In genomic region chr17:66432996-66433556, GRCh38 we compare ENCODE assay signal across 13 cellular contexts.
DNase-seq lines count a peak whose midpoint lies in the region; ATAC-seq and TF ChIP-seq lines count a peak whose summit lies in the region.
"Had no signal": no experiment of that assay in that cellular context is flagged by ENCODE, and none has a peak within 500 bp of the region (broad histone marks: within the 10 kb centered on the region; RNA-seq: fewer than 3 reads in every experiment).

No MANE protein-coding gene starts in this region.

- peak overlapping the region; percentile 20 for H3K27ac Mint-ChIP-seq in activated T-cell treated with anti-CD3 and anti-CD28 coated beads, Interleukin-2, amount 50 U/mL, for 24 hours
- no peak overlapping the region for H3K27ac Mint-ChIP-seq in activated T-cell treated with anti-CD3 and anti-CD28 coated beads, Interleukin-2, amount 50 U/mL, for 72 hours
- H3K27ac Mint-ChIP-seq in effector memory CD8-positive, alpha-beta T cell: no peak overlapping the region

- H3K9me3 ChIP-seq in fibroblast of lung (ENCODE audit: control insufficient read depth, insufficient read depth, low read depth, low read length): no peaks in the 10 kb centered on the region
- H3K9me3 ChIP-seq in uterus: no peaks in the 10 kb centered on the region
- H3K9me3 ChIP-seq: mucosa of descending colon had no signal

- ATAC-seq in activated T-cell treated with anti-CD3 and anti-CD28 coated beads, Interleukin-2, amount 50 U/mL, for 72 hours (replicated peaks in 1 of 2): no peak
- ATAC-seq in effector memory CD8-positive, alpha-beta T cell (replicated peaks): no peak
- ATAC-seq: mucosa of descending colon had no signal

- H3K9me3 Mint-ChIP-seq in activated T-cell treated with anti-CD3 and anti-CD28 coated beads, Interleukin-2, amount 50 U/mL, for 24 hours: peaks cover under 1% of the 10 kb centered on the region
- no peaks in the 10 kb centered on the region for H3K9me3 Mint-ChIP-seq in activated T-cell treated with anti-CD3 and anti-CD28 coated beads, Interleukin-2, amount 50 U/mL, for 72 hours
- no peaks in the 10 kb centered on the region for H3K9me3 Mint-ChIP-seq in effector memory CD8-positive, alpha-beta T cell

- TF ChIP-seq POLR2A in uterus (IDR thresholded peaks at IDR 0.05): no peak

- H3K4me3 ChIP-seq in fibroblast of lung (replicated peaks in 1 of 4; ENCODE audit: control extremely low read depth in 1 of 4, insufficient read depth in 1 of 4, low read depth in 3 of 4, low read length in 4 of 4) (no peak overlapping the region), uterus (no peak overlapping the region)
- H3K4me3 ChIP-seq: mucosa of descending colon had no signal

- no peak overlapping the region for H3K4me3 Mint-ChIP-seq in activated T-cell treated with anti-CD3 and anti-CD28 coated beads, Interleukin-2, amount 50 U/mL, for 24 hours
- no peak overlapping the region for H3K4me3 Mint-ChIP-seq in activated T-cell treated with anti-CD3 and anti-CD28 coated beads, Interleukin-2, amount 50 U/mL, for 72 hours
- no peak overlapping the region for H3K4me3 Mint-ChIP-seq in effector memory CD8-positive, alpha-beta T cell

- DNase-seq in activated T-cell treated with anti-CD3 and anti-CD28 coated beads, Interleukin-2, amount 50 U/mL, for 24 hours: no peak
- DNase-seq in activated T-cell treated with anti-CD3 and anti-CD28 coated beads, Interleukin-2, amount 50 U/mL, for 72 hours: no peak
- DNase-seq in SK-N-DZ (ENCODE audit: low spot score) (peak; percentile 82), fibroblast of lung (ENCODE audit: low read depth in 2 of 2) (peak; percentile 14 to 24), uterus (no peak), T1000 (lab: John Stamatoyannopoulos, UW) (no peak)
- DNase-seq in stimulated activated CD4-positive, alpha-beta T cell treated with anti-CD3 and anti-CD28 coated beads, Interleukin-1b, Interleukin-23, amount 100 ng/mL, for 48 hours: no peak
- DNase-seq in effector memory CD8-positive, alpha-beta T cell: no peak
- DNase-seq: activated CD8-positive, alpha-beta memory T cell treated with anti-CD3 and anti-CD28 coated beads, Interleukin-2, amount 50 U/mL, for 4 hours; aorta; mucosa of descending colon; NCI-H1436; retina had no signal

- no peak overlapping the region for H3K27ac ChIP-seq in fibroblast of lung (ENCODE audit: insufficient read depth, low read length)
- peak overlapping the region; percentile 84 to 90 for H3K27ac ChIP-seq in uterus

- H3K9ac ChIP-seq in fibroblast of lung (ENCODE audit: insufficient read depth, low read length): no peak overlapping the region

- no peaks in the 10 kb centered on the region for H3K27me3 Mint-ChIP-seq in activated T-cell treated with anti-CD3 and anti-CD28 coated beads, Interleukin-2, amount 50 U/mL, for 24 hours
- H3K27me3 Mint-ChIP-seq in activated T-cell treated with anti-CD3 and anti-CD28 coated beads, Interleukin-2, amount 50 U/mL, for 72 hours (ENCODE audit: low read depth): no peaks in the 10 kb centered on the region
- no peaks in the 10 kb centered on the region for H3K27me3 Mint-ChIP-seq in effector memory CD8-positive, alpha-beta T cell

- H3K4me2 ChIP-seq in fibroblast of lung (ENCODE audit: extremely low read depth, insufficient read depth, low read length): peak overlapping the region; percentile 3

- H3K36me3 ChIP-seq in fibroblast of lung (ENCODE audit: control insufficient read depth, insufficient read depth, low read length) (no peaks in the 10 kb centered on the region), uterus (no peaks in the 10 kb centered on the region)

- peaks cover 3% of the 10 kb centered on the region for H3K36me3 Mint-ChIP-seq in activated T-cell treated with anti-CD3 and anti-CD28 coated beads, Interleukin-2, amount 50 U/mL, for 24 hours (ENCODE audit: low read depth)
- peaks cover 0 to under 1% of the 10 kb centered on the region in 2 donors for H3K36me3 Mint-ChIP-seq in activated T-cell treated with anti-CD3 and anti-CD28 coated beads, Interleukin-2, amount 50 U/mL, for 72 hours (ENCODE audit: insufficient read depth in 2 of 2)
- H3K36me3 Mint-ChIP-seq in effector memory CD8-positive, alpha-beta T cell (ENCODE audit: insufficient read depth): no peaks in the 10 kb centered on the region

- H3K27me3 ChIP-seq in fibroblast of lung (ENCODE audit: control insufficient read depth, insufficient read depth, low read length) (no peaks in the 10 kb centered on the region), uterus (no peaks in the 10 kb centered on the region)

- H2AFZ ChIP-seq in fibroblast of lung (ENCODE audit: low read length): no peak overlapping the region

- H4K20me1 ChIP-seq in fibroblast of lung (ENCODE audit: control insufficient read depth, extremely low read depth, insufficient read depth, low read length): no peaks in the 10 kb centered on the region

- intact Hi-C loops in uterus (cut with DNase I; ENCODE audit: low total_unique reads): no loop called here

- TF ChIP-seq CTCF in fibroblast of lung (conservative IDR thresholded peaks at IDR 0.05 in 1 of 2, IDR thresholded peaks at IDR 0.05 in 1 of 2; ENCODE audit: low read depth in 1 of 2, low read length in 2 of 2) (no peak), uterus (IDR thresholded peaks at IDR 0.05) (no peak)

- peaks cover 82% of the 10 kb centered on the region for H3K79me2 ChIP-seq in fibroblast of lung (ENCODE audit: control insufficient read depth, insufficient read depth, low read length)

- peaks cover 51% of the 10 kb centered on the region for H3K4me1 Mint-ChIP-seq in activated T-cell treated with anti-CD3 and anti-CD28 coated beads, Interleukin-2, amount 50 U/mL, for 24 hours (ENCODE audit: low read depth)
- H3K4me1 Mint-ChIP-seq in activated T-cell treated with anti-CD3 and anti-CD28 coated beads, Interleukin-2, amount 50 U/mL, for 72 hours (ENCODE audit: low read depth): peaks cover 43% of the 10 kb centered on the region
- H3K4me1 Mint-ChIP-seq in effector memory CD8-positive, alpha-beta T cell (ENCODE audit: low read depth in 2 of 2): peaks cover 0 to 5% of the 10 kb centered on the region in 2 donors

- H3K4me1 ChIP-seq in fibroblast of lung (ENCODE audit: control insufficient read depth, extremely low read depth, insufficient read depth, low read length) (peaks cover 10% of the 10 kb centered on the region), uterus (peaks cover 0 to 7% of the 10 kb centered on the region in 2 donors)

Comparison
In these comparisons a context has a peak if more than half of its experiments do, and no peak if none do; other contexts are left out.
1. DNase-seq: peak in SK-N-DZ (single experiment) and fibroblast of lung (2 of 2); none in activated T-cell treated with anti-CD3 and anti-CD28 coated beads, Interleukin-2, amount 50 U/mL, for 24 hours (single experiment), activated T-cell treated with anti-CD3 and anti-CD28 coated beads, Interleukin-2, amount 50 U/mL, for 72 hours (0 of 2), uterus (0 of 2), stimulated activated CD4-positive, alpha-beta T cell treated with anti-CD3 and anti-CD28 coated beads, Interleukin-1b, Interleukin-23, amount 100 ng/mL, for 48 hours (single experiment), effector memory CD8-positive, alpha-beta T cell (0 of 3) and T1000 (single experiment).